Comparison of ENCODE assay signal across 26 cellular contexts in the genomic region with DNA sequence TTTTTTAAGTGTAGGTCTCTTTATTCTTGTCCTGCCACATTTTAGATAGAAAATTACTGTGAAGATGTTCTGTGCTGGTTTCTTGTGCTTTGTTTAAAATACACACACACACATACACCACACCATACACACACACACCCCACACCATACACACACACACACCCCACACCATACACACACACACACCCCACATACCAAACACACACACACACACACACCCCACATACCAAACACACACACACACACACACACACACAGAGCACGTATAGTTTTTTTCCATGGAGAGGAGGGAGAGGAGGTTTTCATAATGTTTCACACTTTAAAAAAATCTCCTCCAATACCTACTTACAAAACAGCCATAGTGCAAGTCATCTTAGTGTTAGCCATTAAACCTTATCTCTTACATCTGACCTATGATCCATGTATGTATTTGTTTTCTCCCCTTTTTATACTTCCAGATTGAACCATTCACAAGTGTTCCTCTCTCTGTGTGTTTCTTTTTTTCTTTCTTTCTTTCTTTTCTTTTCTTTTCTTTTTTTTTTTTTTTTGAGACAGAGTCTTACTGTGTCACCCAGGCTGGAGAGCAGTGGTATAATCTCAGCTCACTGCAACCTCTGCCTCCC.
"Had no signal": no experiment of that assay in that cellular context is flagged by ENCODE, and none has a peak within 500 bp of the region (broad histone marks: within the 10 kb centered on the region; RNA-seq: fewer than 3 reads in every experiment).

No MANE protein-coding gene starts in this region.

- H3K36me3 Mint-ChIP-seq: activated CD8-positive, alpha-beta memory T cell treated with anti-CD3 and anti-CD28 coated beads, Interleukin-2, amount 10 ng/mL, durations not matched to agents 7 days and 5 days; activated naive CD4-positive, alpha-beta T cell treated with anti-CD3 and anti-CD28 coated beads, Interleukin-2, amount 50 U/mL, for 24 hours; brain had no signal

- H3K9me3 Mint-ChIP-seq: activated CD4-positive, alpha-beta T cell treated with anti-CD3 and anti-CD28 coated beads, Interleukin-2, amount 10 ng/mL, durations not matched to agents 7 days and 5 days; activated CD8-positive, alpha-beta T cell treated with anti-CD3 and anti-CD28 coated beads for 36 hours; activated naive CD4-positive, alpha-beta T cell treated with anti-CD3 and anti-CD28 coated beads, Interleukin-2, amount 50 U/mL, for 24 hours; nephron; T-helper 2 cell treated with Interferon-gamma antibody and Interleukin-4, amounts not matched to agents 5 μg/mL and 100 μg/mL, for 36 hours had no signal

- H3K4me1 ChIP-seq: foreskin keratinocyte, thyroid gland had no signal

- H3K9me3 ChIP-seq: spleen, thyroid gland had no signal

- H3K27me3 Mint-ChIP-seq: activated CD8-positive, alpha-beta memory T cell treated with anti-CD3 and anti-CD28 coated beads, Interleukin-2, amount 10 ng/mL, durations not matched to agents 7 days and 5 days; activated CD8-positive, alpha-beta T cell treated with anti-CD3 and anti-CD28 coated beads for 36 hours; activated naive CD4-positive, alpha-beta T cell treated with anti-CD3 and anti-CD28 coated beads, Interleukin-2, amount 50 U/mL, for 24 hours had no signal

- H3K27ac ChIP-seq: foreskin keratinocyte, spleen, thyroid gland, VCaP had no signal

- H3K4me3 ChIP-seq: lung, spleen, thyroid gland had no signal

- ATAC-seq: activated CD8-positive, alpha-beta memory T cell treated with anti-CD3 and anti-CD28 coated beads, Interleukin-2, amount 10 ng/mL, durations not matched to agents 7 days and 5 days; activated CD8-positive, alpha-beta T cell treated with anti-CD3 and anti-CD28 coated beads for 36 hours; foreskin keratinocyte; left lobe of liver; stimulated activated naive CD8-positive, alpha-beta T cell treated with anti-CD3 and anti-CD28 coated beads, Interleukin-15, Interleukin-2, amounts not matched to agents 100 U/mL and 50 U/mL, for 24 hours had no signal

- H3K4me3 Mint-ChIP-seq: activated CD4-positive, alpha-beta T cell treated with anti-CD3 and anti-CD28 coated beads, Interleukin-2, amount 10 ng/mL, durations not matched to agents 7 days and 5 days; activated CD8-positive, alpha-beta memory T cell treated with anti-CD3 and anti-CD28 coated beads, Interleukin-2, amount 10 ng/mL, durations not matched to agents 7 days and 5 days; activated CD8-positive, alpha-beta T cell treated with anti-CD3 and anti-CD28 coated beads for 36 hours; activated naive CD4-positive, alpha-beta T cell treated with anti-CD3 and anti-CD28 coated beads, Interleukin-2, amount 50 U/mL, for 24 hours; nephron; T-helper 2 cell treated with Interferon-gamma antibody and Interleukin-4, amounts not matched to agents 5 μg/mL and 100 μg/mL, for 36 hours had no signal

- H3K4me1 Mint-ChIP-seq: activated CD4-positive, alpha-beta T cell treated with anti-CD3 and anti-CD28 coated beads, Interleukin-2, amount 10 ng/mL, durations not matched to agents 7 days and 5 days; activated CD8-positive, alpha-beta memory T cell treated with anti-CD3 and anti-CD28 coated beads, Interleukin-2, amount 10 ng/mL, durations not matched to agents 7 days and 5 days; activated naive CD4-positive, alpha-beta T cell treated with anti-CD3 and anti-CD28 coated beads, Interleukin-2, amount 50 U/mL, for 24 hours had no signal

- H3K27me3 ChIP-seq: foreskin keratinocyte, spleen, thyroid gland had no signal

- H3K36me3 ChIP-seq: spleen, thyroid gland had no signal

- DNase-seq: activated CD4-positive, alpha-beta T cell treated with anti-CD3 and anti-CD28 coated beads, Interleukin-2, amount 10 ng/mL, durations not matched to agents 7 days and 5 days; activated CD4-positive, CD25-positive, alpha-beta regulatory T cell treated with anti-CD3 and anti-CD28 coated beads, Interleukin-2, amount 50 U/mL, for 72 hours; activated CD8-positive, alpha-beta memory T cell treated with anti-CD3 and anti-CD28 coated beads, Interleukin-2, amount 10 ng/mL, durations not matched to agents 7 days and 5 days; activated CD8-positive, alpha-beta T cell treated with anti-CD3 and anti-CD28 coated beads for 36 hours; activated gamma-delta T cell treated with Interleukin-2 at 50 U/mL for 16 hours; activated T-cell treated with anti-CD3 and anti-CD28 coated beads for 4 hours; anterior cingulate cortex; dermis blood vessel endothelial cell; effector CD8-positive, alpha-beta T cell; erythroblast; foreskin keratinocyte; kidney; nucleus accumbens; posterior cingulate gyrus; retina; spleen; stimulated activated CD4-positive, alpha-beta T cell treated with anti-CD3 and anti-CD28 coated beads, Interleukin-4, amount 100 ng/mL, for 24 hours; stimulated activated naive CD8-positive, alpha-beta T cell treated with anti-CD3 and anti-CD28 coated beads, Interleukin-15, Interleukin-2, amounts not matched to agents 100 U/mL and 50 U/mL, for 24 hours; thyroid gland had no signal

- FAIRE-seq: kidney had no signal

- H3K27ac Mint-ChIP-seq: activated CD4-positive, alpha-beta T cell treated with anti-CD3 and anti-CD28 coated beads, Interleukin-2, amount 10 ng/mL, durations not matched to agents 7 days and 5 days; activated CD8-positive, alpha-beta memory T cell treated with anti-CD3 and anti-CD28 coated beads, Interleukin-2, amount 10 ng/mL, durations not matched to agents 7 days and 5 days; activated CD8-positive, alpha-beta T cell treated with anti-CD3 and anti-CD28 coated beads for 36 hours; activated naive CD4-positive, alpha-beta T cell treated with anti-CD3 and anti-CD28 coated beads, Interleukin-2, amount 50 U/mL, for 24 hours; T-helper 2 cell treated with Interferon-gamma antibody and Interleukin-4, amounts not matched to agents 5 μg/mL and 100 μg/mL, for 36 hours had no signal
